13 cellular contexts compared by ENCODE assay signal in genomic region chr9:93960221-93960970, GRCh38. TPM values are rescaled to one million over a fixed set of nuclear protein-coding genes. Genes with fewer than 3 reads are reported as not detected.
DNase-seq lines count a peak whose midpoint lies in the region; ATAC-seq and FAIRE-seq lines count a peak whose summit lies in the region.
"Had no signal": no experiment of that assay in that cellular context is flagged by ENCODE, and none has a peak within 500 bp of the region (broad histone marks: within the 10 kb centered on the region; RNA-seq: fewer than 3 reads in every experiment).

No MANE protein-coding gene starts in this region.

- H3K27ac ChIP-seq in small intestine (ENCODE audit: low read depth in 1 of 2, low read length in 1 of 2) = no peak overlapping the region
- H3K27ac ChIP-seq: upper lobe of left lung had no signal

- H3K27me3 ChIP-seq in small intestine (ENCODE audit: control insufficient read depth in 2 of 2, insufficient read depth in 2 of 2, low read length in 2 of 2) = peaks cover 18 to 39% of the 10 kb centered on the region in 2 donors

- no peaks in the 10 kb centered on the region for H3K36me3 ChIP-seq in small intestine (ENCODE audit: control insufficient read depth in 2 of 2, insufficient read depth in 2 of 2, low read length in 2 of 2)
- H3K36me3 ChIP-seq: HAP-1, upper lobe of left lung had no signal

- WGBS in small intestine, 3 donors = 12 to 18% (median 12%) methylated on average over 49 to 63 of the region's 63 CpGs

- DNase-seq in T-helper 1 cell (no peak), left kidney (ENCODE audit: low read depth, low spot score) (peak; percentile 61), small intestine (peak; percentile 49), NOMO-1 treated with DMSO at 0.1 percent for 48 hours (lab: John Stamatoyannopoulos, UW; ENCODE audit: unreplicated experiment) (no peak)
- peak; percentile 57 for DNase-seq in activated CD8-positive, alpha-beta memory T cell treated with anti-CD3 and anti-CD28 coated beads, Interleukin-2, amount 50 U/mL, for 48 hours
- DNase-seq in activated T-cell treated with anti-CD3 and anti-CD28 coated beads, Interleukin-2, amount 50 U/mL, for 4 hours = no peak

- H3K4me3 ChIP-seq in small intestine (ENCODE audit: low read depth in 1 of 2, low read length in 2 of 2) = no peak overlapping the region
- H3K4me3 ChIP-seq: HAP-1 had no signal

- no peaks in the 10 kb centered on the region for H3K4me1 ChIP-seq in small intestine (ENCODE audit: control insufficient read depth in 2 of 2, insufficient read depth in 1 of 2, low read depth in 1 of 2, low read length in 1 of 2)
- H3K4me1 ChIP-seq: HAP-1 had no signal

- H3K27me3 Mint-ChIP-seq in T-helper 1 cell treated with Interleukin-12 subunit alpha and Interleukin-12 subunit beta and Interleukin-4 antibody, amounts not matched to agents 30 μg/mL and 1 μg/mL, for 36 hours (ENCODE audit: low read depth) = peaks cover 75% of the 10 kb centered on the region
- peaks cover 71% of the 10 kb centered on the region for H3K27me3 Mint-ChIP-seq in activated T-cell treated with anti-CD3 and anti-CD28 coated beads, Interleukin-2, amount 50 U/mL, for 4 hours (ENCODE audit: low read depth)

- H3K27ac Mint-ChIP-seq in T-helper 1 cell treated with Interleukin-12 subunit alpha and Interleukin-12 subunit beta and Interleukin-4 antibody, amounts not matched to agents 30 μg/mL and 1 μg/mL, for 36 hours = no peak overlapping the region

- FAIRE-seq in small intestine (lab: Jason Lieb, UNC) = no peak

- peak overlapping the region; percentile 21 for H3K4me3 Mint-ChIP-seq in T-helper 1 cell treated with Interleukin-12 subunit alpha and Interleukin-12 subunit beta and Interleukin-4 antibody, amounts not matched to agents 30 μg/mL and 1 μg/mL, for 36 hours
- H3K4me3 Mint-ChIP-seq in activated T-cell treated with anti-CD3 and anti-CD28 coated beads, Interleukin-2, amount 50 U/mL, for 4 hours = no peak overlapping the region

- peaks cover 1% of the 10 kb centered on the region for H3K36me3 Mint-ChIP-seq in T-helper 1 cell treated with Interleukin-12 subunit alpha and Interleukin-12 subunit beta and Interleukin-4 antibody, amounts not matched to agents 30 μg/mL and 1 μg/mL, for 36 hours (ENCODE audit: low read depth)
- H3K36me3 Mint-ChIP-seq in activated T-cell treated with anti-CD3 and anti-CD28 coated beads, Interleukin-2, amount 50 U/mL, for 4 hours (ENCODE audit: insufficient read depth) = no peaks in the 10 kb centered on the region

- peaks cover 25% of the 10 kb centered on the region for H3K4me1 Mint-ChIP-seq in T-helper 1 cell treated with Interleukin-12 subunit alpha and Interleukin-12 subunit beta and Interleukin-4 antibody, amounts not matched to agents 30 μg/mL and 1 μg/mL, for 36 hours (ENCODE audit: low read depth)
- peaks cover 37% of the 10 kb centered on the region for H3K4me1 Mint-ChIP-seq in activated T-cell treated with anti-CD3 and anti-CD28 coated beads, Interleukin-2, amount 50 U/mL, for 4 hours (ENCODE audit: low read depth)

- H3K9me3 Mint-ChIP-seq in T-helper 1 cell treated with Interleukin-12 subunit alpha and Interleukin-12 subunit beta and Interleukin-4 antibody, amounts not matched to agents 30 μg/mL and 1 μg/mL, for 36 hours = no peaks in the 10 kb centered on the region
- H3K9me3 Mint-ChIP-seq in activated T-cell treated with anti-CD3 and anti-CD28 coated beads, Interleukin-2, amount 50 U/mL, for 4 hours = no peaks in the 10 kb centered on the region

- ATAC-seq in GM18909 (IDR thresholded peaks at IDR 0.05; ENCODE audit: poor library complexity, unreplicated experiment) = no peak
- no peak for ATAC-seq in activated T-cell treated with anti-CD3 and anti-CD28 coated beads, Interleukin-2, amount 50 U/mL, for 4 hours
- ATAC-seq: esophagus mucosa had no signal

- no peaks in the 10 kb centered on the region for H3K9me3 ChIP-seq in small intestine (ENCODE audit: control insufficient read depth, low read depth)
- H3K9me3 ChIP-seq: HAP-1, upper lobe of left lung had no signal

RNA-seq across cellular contexts. Expression of gene BARX1, which starts 5.2 kb away (rescaled TPM):
- under 1 TPM in 1 of 3 donors, not detected in 2; 0.39 TPM for polyA plus RNA-seq in small intestine
- not detected for total RNA-seq in activated T-cell treated with anti-CD3 and anti-CD28 coated beads, Interleukin-2, amount 50 U/mL, for 4 hours
- total RNA-seq: A172, HT1080, upper lobe of left lung had no signal

Comparison
In these comparisons a context has a peak if more than half of its experiments do, and no peak if none do; other contexts are left out.
1. DNase-seq: peak in activated CD8-positive, alpha-beta memory T cell treated with anti-CD3 and anti-CD28 coated beads, Interleukin-2, amount 50 U/mL, for 48 hours (single experiment), left kidney (single experiment) and small intestine (single experiment); none in T-helper 1 cell (0 of 5), NOMO-1 treated with DMSO at 0.1 percent for 48 hours (single experiment) and activated T-cell treated with anti-CD3 and anti-CD28 coated beads, Interleukin-2, amount 50 U/mL, for 4 hours (single experiment).